In the genomic region with DNA sequence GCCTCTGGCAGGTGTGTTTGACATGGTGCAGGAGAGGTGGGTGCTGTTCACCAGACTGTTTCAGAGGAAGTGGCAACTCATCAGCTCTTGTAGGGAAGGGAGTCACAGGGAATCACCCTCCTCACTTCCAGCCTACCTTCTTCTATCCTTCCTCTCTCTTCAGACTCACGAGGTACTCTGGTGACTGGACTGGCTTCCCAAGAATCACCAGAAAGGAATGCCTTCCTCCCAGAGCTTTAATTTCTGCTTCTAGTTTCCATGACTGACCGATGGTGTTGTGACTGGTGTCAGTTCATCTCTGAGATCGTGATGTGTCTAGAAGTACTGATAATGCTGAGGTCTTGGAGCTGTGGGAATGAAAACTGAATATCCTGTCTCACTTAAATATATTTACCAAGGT, we compare ENCODE assay signal across 1 cellular context.
TF ChIP-seq lines count a peak whose summit lies in the region.

No MANE protein-coding gene starts in this region.

TF ChIP-seq in HepG2, 621 proteins besides CTCF, POLR2A, EP300 and RAD21 (continued from another document):
- TF ChIP-seq ATF6 (CRISPR knock-in tag; conservative IDR thresholded peaks at IDR 0.05) (no peak), NCOA5 (CRISPR knock-in tag; IDR thresholded peaks at IDR 0.05) (no peak), LBX2 (CRISPR knock-in tag; IDR thresholded peaks at IDR 0.05; ENCODE audit: borderline replicate concordance) (no peak), ZNF232 (CRISPR knock-in tag; IDR thresholded peaks at IDR 0.05; ENCODE audit: borderline replicate concordance) (no peak), ZNF670 (CRISPR knock-in tag; IDR thresholded peaks at IDR 0.05; ENCODE audit: borderline replicate concordance) (no peak), SMC3 (IDR thresholded peaks at IDR 0.05; ENCODE audit: low read length) (no peak), ATF7-NPFF (CRISPR knock-in tag; IDR thresholded peaks at IDR 0.05; ENCODE audit: low read depth) (no peak), DZIP1 (CRISPR knock-in tag; IDR thresholded peaks at IDR 0.05) (no peak), ZNF234 (CRISPR knock-in tag; conservative IDR thresholded peaks at IDR 0.05) (no peak), ZNF878 (CRISPR knock-in tag; IDR thresholded peaks at IDR 0.05) (no peak), ZNF274 (CRISPR knock-in tag; IDR thresholded peaks at IDR 0.05) (no peak)
- TF ChIP-seq, protein P1, sequence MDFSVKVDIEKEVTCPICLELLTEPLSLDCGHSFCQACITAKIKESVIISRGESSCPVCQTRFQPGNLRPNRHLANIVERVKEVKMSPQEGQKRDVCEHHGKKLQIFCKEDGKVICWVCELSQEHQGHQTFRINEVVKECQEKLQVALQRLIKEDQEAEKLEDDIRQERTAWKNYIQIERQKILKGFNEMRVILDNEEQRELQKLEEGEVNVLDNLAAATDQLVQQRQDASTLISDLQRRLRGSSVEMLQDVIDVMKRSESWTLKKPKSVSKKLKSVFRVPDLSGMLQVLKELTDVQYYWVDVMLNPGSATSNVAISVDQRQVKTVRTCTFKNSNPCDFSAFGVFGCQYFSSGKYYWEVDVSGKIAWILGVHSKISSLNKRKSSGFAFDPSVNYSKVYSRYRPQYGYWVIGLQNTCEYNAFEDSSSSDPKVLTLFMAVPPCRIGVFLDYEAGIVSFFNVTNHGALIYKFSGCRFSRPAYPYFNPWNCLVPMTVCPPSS (IDR thresholded peaks at IDR 0.05), result no peak
